Comparison of ENCODE assay signal across 14 cellular contexts in the genomic region with DNA sequence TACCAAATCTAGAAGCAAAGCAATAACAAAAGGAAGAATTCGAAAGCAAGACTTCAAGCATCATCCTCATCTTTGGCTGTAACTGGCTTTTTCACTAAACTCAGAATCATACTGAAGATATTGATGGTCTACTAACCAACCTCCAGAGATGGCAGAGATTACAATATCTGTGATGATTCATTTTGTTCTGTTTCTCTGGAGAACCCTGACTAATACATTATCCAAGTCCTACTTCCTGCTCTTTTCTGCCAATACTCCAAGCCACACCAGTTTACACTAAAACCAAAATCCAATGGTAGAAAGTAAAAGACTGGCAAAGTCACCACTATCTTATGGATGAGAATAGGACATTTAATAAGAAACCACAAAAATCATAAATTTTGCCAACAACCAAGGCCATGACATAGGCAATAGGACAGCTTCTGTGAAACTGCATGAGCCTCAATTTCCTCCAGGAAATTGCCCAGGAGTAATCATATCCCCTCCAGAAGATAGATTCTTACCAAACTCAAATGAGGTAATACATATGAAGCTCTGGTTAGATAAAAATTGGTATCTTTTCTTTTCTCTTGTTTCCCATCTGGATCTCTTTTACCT.
A peak's percentile ranks its signal among the peaks of the same experiment; 100 is the strongest.
DNase-seq lines count a peak whose midpoint lies in the region; ATAC-seq, FAIRE-seq and TF ChIP-seq lines count a peak whose summit lies in the region.
"Had no signal": no experiment of that assay in that cellular context is flagged by ENCODE, and none has a peak within 500 bp of the region (broad histone marks: within the 10 kb centered on the region; RNA-seq: fewer than 3 reads in every experiment).

No MANE protein-coding gene starts in this region.

- POLR2A ChIA-PET in A549 (lab: Yijun Ruan, JAX) = no interaction called here

- H3K27me3 Mint-ChIP-seq in HFFc6 (ENCODE audit: insufficient read depth) (no peaks in the 10 kb centered on the region; the same call in 1 of the 2 replicates), astrocyte (ENCODE audit: low read depth, unreplicated experiment) (no peaks in the 10 kb centered on the region)
- peaks cover 13% of the 10 kb centered on the region for H3K27me3 Mint-ChIP-seq in activated T-helper 17 cell treated with anti-CD3 and anti-CD28 coated beads, Interleukin-2, amount 50 U/mL, for 72 hours

- H3K4me3 ChIP-seq in A549 = no peak overlapping the region
- no peak overlapping the region for H3K4me3 ChIP-seq in astrocyte (ENCODE audit: insufficient read depth, low read depth, low read length)
- no peak overlapping the region for H3K4me3 ChIP-seq in coronary artery
- H3K4me3 ChIP-seq: ascending aorta, MG63, psoas muscle, upper lobe of right lung had no signal

- H3K9me3 ChIP-seq in A549 (no peaks in the 10 kb centered on the region), astrocyte (ENCODE audit: insufficient read depth, low read depth, low read length) (no peaks in the 10 kb centered on the region)
- H3K9me3 ChIP-seq: ascending aorta, MG63, psoas muscle, upper lobe of right lung had no signal

- DNase-seq in A549 (ENCODE audit: low read depth in 1 of 2, low spot score in 1 of 2) = peak in 1 of 2 experiments; percentile 3
- no peak for DNase-seq in HFFc6
- peak; percentile 86 for DNase-seq in astrocyte (ENCODE audit: low read depth)
- peak; percentile 52 to 81 for DNase-seq in foreskin keratinocyte
- DNase-seq in coronary artery (ENCODE audit: low spot score) = no peak
- DNase-seq in GM20000 (ENCODE audit: low spot score) = no peak
- DNase-seq: activated CD4-positive, alpha-beta T cell treated with anti-CD3 and anti-CD28 coated beads for 36 hours; MG63; psoas muscle; upper lobe of right lung had no signal

- H3K27ac Mint-ChIP-seq in HFFc6 (peak overlapping the region; percentile 29), astrocyte (ENCODE audit: unreplicated experiment) (peak overlapping the region; percentile 67)
- H3K27ac Mint-ChIP-seq in activated T-helper 17 cell treated with anti-CD3 and anti-CD28 coated beads, Interleukin-2, amount 50 U/mL, for 72 hours = no peak overlapping the region
- H3K27ac Mint-ChIP-seq: activated CD4-positive, alpha-beta T cell treated with anti-CD3 and anti-CD28 coated beads for 36 hours had no signal

- H3K4me1 Mint-ChIP-seq in HFFc6 (ENCODE audit: low read depth) = peaks cover 68% of the 10 kb centered on the region
- H3K4me1 Mint-ChIP-seq in astrocyte (ENCODE audit: low read depth, unreplicated experiment) = peaks cover 19% of the 10 kb centered on the region
- H3K4me1 Mint-ChIP-seq in activated T-helper 17 cell treated with anti-CD3 and anti-CD28 coated beads, Interleukin-2, amount 50 U/mL, for 72 hours = no peaks in the 10 kb centered on the region
- H3K4me1 Mint-ChIP-seq: activated CD4-positive, alpha-beta T cell treated with anti-CD3 and anti-CD28 coated beads for 36 hours had no signal

- no peak overlapping the region for H2AFZ ChIP-seq in astrocyte (ENCODE audit: low read depth, low read length)

- TF ChIP-seq CTCF in A549 (IDR thresholded peaks at IDR 0.05) = no peak
- TF ChIP-seq CTCF in HFFc6 (IDR thresholded peaks at IDR 0.05) = no peak
- no peak for TF ChIP-seq CTCF in astrocyte (IDR thresholded peaks at IDR 0.05; ENCODE audit: insufficient read depth, low read depth, low read length)
- TF ChIP-seq CTCF in foreskin keratinocyte (conservative IDR thresholded peaks at IDR 0.05) = no peak
- TF ChIP-seq CTCF in coronary artery (IDR thresholded peaks at IDR 0.05) = no peak
- no peak for TF ChIP-seq CTCF in GM20000 (IDR thresholded peaks at IDR 0.05; ENCODE audit: extremely low read depth, missing control alignments)

- no peaks in the 10 kb centered on the region for H3K79me2 ChIP-seq in astrocyte (ENCODE audit: insufficient read depth, low read length)

- peak in 1 of 2 experiments; percentile 33; a peak in 2 of 6 replicates for ATAC-seq in A549
- peak; percentile 98 for ATAC-seq in foreskin keratinocyte
- ATAC-seq in activated CD4-positive, CD25-positive, alpha-beta regulatory T cell treated with anti-CD3 and anti-CD28 coated beads, Interleukin-2, amount 50 U/mL, for 24 hours = no peak
- ATAC-seq in activated T-helper 17 cell treated with anti-CD3 and anti-CD28 coated beads, Interleukin-2, amount 50 U/mL, for 72 hours (replicated peaks) = no peak
- ATAC-seq: activated CD4-positive, alpha-beta T cell treated with anti-CD3 and anti-CD28 coated beads for 36 hours; psoas muscle; upper lobe of right lung had no signal

- H3K4me3 Mint-ChIP-seq in HFFc6 = peak overlapping the region; percentile 42
- no peak overlapping the region for H3K4me3 Mint-ChIP-seq in astrocyte (ENCODE audit: unreplicated experiment)
- H3K4me3 Mint-ChIP-seq in activated T-helper 17 cell treated with anti-CD3 and anti-CD28 coated beads, Interleukin-2, amount 50 U/mL, for 72 hours = no peak overlapping the region
- H3K4me3 Mint-ChIP-seq: activated CD4-positive, alpha-beta T cell treated with anti-CD3 and anti-CD28 coated beads for 36 hours had no signal

- whole genome bisulfite sequencing in A549 (ENCODE audit: missing lambda C conversion rate) = 81% methylated on average over 1 of the region's 1 CpG

- no peaks in the 10 kb centered on the region for H3K36me3 ChIP-seq in astrocyte (ENCODE audit: insufficient read depth, low read length)
- H3K36me3 ChIP-seq: ascending aorta, MG63, upper lobe of right lung had no signal

- TF ChIP-seq POLR2A in A549 (IDR thresholded peaks at IDR 0.05; ENCODE audit: low read length) = no peak

- H3K27me3 ChIP-seq in astrocyte (ENCODE audit: insufficient read depth, low read length) (no peaks in the 10 kb centered on the region), foreskin keratinocyte (no peaks in the 10 kb centered on the region)
- H3K27me3 ChIP-seq: ascending aorta, MG63, upper lobe of right lung had no signal

- no peak for FAIRE-seq in A549 (lab: Jason Lieb, UNC)
- peak; percentile 98 for FAIRE-seq in astrocyte (lab: Jason Lieb, UNC)
- FAIRE-seq: A204.1 had no signal

- peak overlapping the region; percentile 22 for H3K9ac ChIP-seq in astrocyte (ENCODE audit: low read length)

- H3K27ac ChIP-seq in A549 (no peak overlapping the region), astrocyte (ENCODE audit: low read depth, low read length) (peak overlapping the region; percentile 65), foreskin keratinocyte (peak overlapping the region; percentile 29), coronary artery (no peak overlapping the region)
- H3K27ac ChIP-seq: ascending aorta, psoas muscle, upper lobe of right lung had no signal

- no peaks in the 10 kb centered on the region for H3K36me3 Mint-ChIP-seq in HFFc6 (ENCODE audit: low read depth)
- H3K36me3 Mint-ChIP-seq in astrocyte (ENCODE audit: low read depth, unreplicated experiment) = no peaks in the 10 kb centered on the region
- no peaks in the 10 kb centered on the region for H3K36me3 Mint-ChIP-seq in activated T-helper 17 cell treated with anti-CD3 and anti-CD28 coated beads, Interleukin-2, amount 50 U/mL, for 72 hours (ENCODE audit: low read depth)

- H3K4me2 ChIP-seq in A549 (peak overlapping the region; percentile 38; the same call in 2 of the 3 replicates), astrocyte (ENCODE audit: low read length) (peak overlapping the region; percentile 55)

- CTCF ChIA-PET in A549 (lab: Yijun Ruan, JAX) = no interaction called here

- H4K20me1 ChIP-seq in astrocyte (ENCODE audit: insufficient read depth, low read length) = no peaks in the 10 kb centered on the region

- peaks cover 19% of the 10 kb centered on the region; the same call in 1 of the 3 replicates for H3K4me1 ChIP-seq in A549
- peaks cover 18% of the 10 kb centered on the region for H3K4me1 ChIP-seq in astrocyte (ENCODE audit: insufficient read depth, low read length)
- H3K4me1 ChIP-seq in foreskin keratinocyte = peaks cover 31% of the 10 kb centered on the region
- H3K4me1 ChIP-seq: ascending aorta, psoas muscle, upper lobe of right lung had no signal

- H3K9me3 Mint-ChIP-seq in HFFc6 (no peaks in the 10 kb centered on the region), astrocyte (ENCODE audit: unreplicated experiment) (no peaks in the 10 kb centered on the region)
- H3K9me3 Mint-ChIP-seq in activated T-helper 17 cell treated with anti-CD3 and anti-CD28 coated beads, Interleukin-2, amount 50 U/mL, for 72 hours = no peaks in the 10 kb centered on the region

- TF ChIP-seq EP300 in A549 (IDR thresholded peaks at IDR 0.05) = no peak

- no peak for TF ChIP-seq RAD21 in A549 (conservative IDR thresholded peaks at IDR 0.05 in 1 of 2, IDR thresholded peaks at IDR 0.05 in 1 of 2)

TF ChIP-seq in A549, 52 proteins besides CTCF, POLR2A, EP300 and RAD21:
- TF ChIP-seq TP53 (CRISPR knock-in tag; IDR thresholded peaks at IDR 0.05) (no peak), PHF8 (IDR thresholded peaks at IDR 0.05; ENCODE audit: borderline replicate concordance, low read depth) (no peak), HOXB5 (CRISPR knock-in tag; IDR thresholded peaks at IDR 0.05) (no peak), RARB (CRISPR knock-in tag; IDR thresholded peaks at IDR 0.05) (no peak), RNF2 (IDR thresholded peaks at IDR 0.05; ENCODE audit: borderline replicate concordance, low read depth) (no peak), BHLHE40 (IDR thresholded peaks at IDR 0.05; ENCODE audit: low read depth, low read length) (no peak), SREBF2 (IDR thresholded peaks at IDR 0.05) (no peak), FOSB (CRISPR knock-in tag; IDR thresholded peaks at IDR 0.05) (no peak), ZC3H11A (IDR thresholded peaks at IDR 0.05) (no peak), ZSCAN20 (CRISPR knock-in tag; IDR thresholded peaks at IDR 0.05) (no peak), GATA3 (IDR thresholded peaks at IDR 0.05; ENCODE audit: borderline replicate concordance) (no peak), MYC (IDR thresholded peaks at IDR 0.05; ENCODE audit: borderline replicate concordance, low read length) (no peak), HEYL (CRISPR knock-in tag; IDR thresholded peaks at IDR 0.05) (no peak), FOSL2 (IDR thresholded peaks at IDR 0.05) (no peak), FOSL2 (CRISPR knock-in tag; IDR thresholded peaks at IDR 0.05) (no peak), ZNF302 (CRISPR knock-in tag; IDR thresholded peaks at IDR 0.05) (no peak), ESRRA (IDR thresholded peaks at IDR 0.05; ENCODE audit: borderline replicate concordance, low read length) (no peak)

Comparison
In these comparisons a context has a peak if more than half of its experiments do, and no peak if none do; other contexts are left out.
1. DNase-seq: peak in astrocyte (single experiment) and foreskin keratinocyte (2 of 2); none in HFFc6 (single experiment), coronary artery (single experiment) and GM20000 (single experiment).
2. H3K27ac ChIP-seq: peak in astrocyte (single experiment) and foreskin keratinocyte (single experiment); none in A549 (0 of 2) and coronary artery (0 of 2).